ENCODE assay signal across 22 cellular contexts in genomic region chr7:136941815-136942214, GRCh38.
"Had no signal": no experiment of that assay in that cellular context is flagged by ENCODE, and none has a peak within 500 bp of the region (broad histone marks: within the 10 kb centered on the region; RNA-seq: fewer than 3 reads in every experiment).

No MANE protein-coding gene starts in this region.

- H3K27ac ChIP-seq: adrenal gland, body of pancreas, foreskin keratinocyte, pancreas, prostate gland, thyroid gland, VCaP had no signal

- H3K36me3 ChIP-seq: adrenal gland, pancreas, prostate gland, thyroid gland had no signal

- DNase-seq: activated CD4-positive, alpha-beta T cell treated with anti-CD3 and anti-CD28 coated beads for 4 hours; activated CD4-positive, alpha-beta T cell treated with anti-CD3 and anti-CD28 coated beads, Interleukin-2, amount 50 U/mL, for 4 hours; activated naive CD4-positive, alpha-beta T cell treated with Interleukin-2 at 50 U/mL for 16 hours; activated naive CD8-positive, alpha-beta T cell treated with anti-CD3 and anti-CD28 coated beads for 36 hours; activated T-cell treated with anti-CD3 and anti-CD28 coated beads for 4 hours; activated T-cell treated with anti-CD3 and anti-CD28 coated beads, Interleukin-2, amount 50 U/mL, for 72 hours; adrenal gland; aorta; body of pancreas; cortex of kidney; effector memory CD8-positive, alpha-beta T cell; foreskin keratinocyte; mammary epithelial cell; naive thymus-derived CD4-positive, alpha-beta T cell; pancreas; stimulated activated CD4-positive, alpha-beta T cell treated with anti-CD3 and anti-CD28 coated beads, Interleukin-12 subunit alpha, Interleukin-12 subunit beta, amount 100 ng/mL, for 4 hours; stimulated activated CD4-positive, alpha-beta T cell treated with anti-CD3 and anti-CD28 coated beads, Interleukin-4, amount 100 ng/mL, for 24 hours; stimulated activated naive CD8-positive, alpha-beta T cell treated with anti-CD3 and anti-CD28 coated beads, Interleukin-15, amount 100 ng/mL, for 72 hours; thyroid gland had no signal

- ATAC-seq: activated T-cell treated with anti-CD3 and anti-CD28 coated beads, Interleukin-2, amount 50 U/mL, for 72 hours; body of pancreas; effector memory CD8-positive, alpha-beta T cell; foreskin keratinocyte; naive thymus-derived CD4-positive, alpha-beta T cell; pancreas; stimulated activated effector memory CD8-positive, alpha-beta T cell treated with anti-CD3 and anti-CD28 coated beads, Interleukin-12 subunit alpha, Interleukin-12 subunit beta, amount 100 ng/mL, for 72 hours; stimulated activated naive CD8-positive, alpha-beta T cell treated with anti-CD3 and anti-CD28 coated beads, Interleukin-15, amount 100 ng/mL, for 72 hours had no signal

- H3K4me3 ChIP-seq: adrenal gland, body of pancreas, pancreas, prostate gland, thyroid gland had no signal

- H3K9me3 ChIP-seq: adrenal gland, body of pancreas, pancreas, prostate gland, thyroid gland had no signal

- H3K27me3 ChIP-seq: adrenal gland, body of pancreas, foreskin keratinocyte, pancreas, thyroid gland had no signal

- H3K4me1 ChIP-seq: adrenal gland, body of pancreas, foreskin keratinocyte, pancreas, prostate gland, thyroid gland had no signal
